Comparison of ENCODE assay signal across 11 cellular contexts in genomic region chr2:199581935-199582336, GRCh38.
DNase-seq lines count a peak whose midpoint lies in the region; ATAC-seq and TF ChIP-seq lines count a peak whose summit lies in the region.
"Had no signal": no experiment of that assay in that cellular context is flagged by ENCODE, and none has a peak within 500 bp of the region (broad histone marks: within the 10 kb centered on the region; RNA-seq: fewer than 3 reads in every experiment).

No MANE protein-coding gene starts in this region.

- DNase-seq in GM03348 (ENCODE audit: low spot score) = peak; percentile 18
- no peak for DNase-seq in SK-N-MC (ENCODE audit: low read depth, low spot score)
- no peak for DNase-seq in hepatocyte (ENCODE audit: low spot score)
- no peak for DNase-seq in sigmoid colon
- DNase-seq in T-cell = no peak
- DNase-seq in putamen (ENCODE audit: low spot score) = no peak
- no peak for DNase-seq in AG08396 (ENCODE audit: low spot score)
- DNase-seq: activated CD4-positive, alpha-beta T cell treated with anti-CD3 and anti-CD28 coated beads for 36 hours; GF-D8; NCI-H510A had no signal

- peaks cover 7 to 9% of the 10 kb centered on the region in 2 donors for H3K27me3 Mint-ChIP-seq in T-cell

- TF ChIP-seq CTCF in hepatocyte (IDR thresholded peaks at IDR 0.05; ENCODE audit: poor library complexity) (no peak), sigmoid colon (IDR thresholded peaks at IDR 0.05) (no peak)

- no peaks in the 10 kb centered on the region for H3K27me3 ChIP-seq in hepatocyte
- no peaks in the 10 kb centered on the region for H3K27me3 ChIP-seq in sigmoid colon

- H3K4me3 ChIP-seq in SK-N-MC (peak overlapping the region; percentile 64), hepatocyte (peak overlapping the region; percentile 25), sigmoid colon (peak overlapping the region; percentile 20 to 45 (median 40))

- H2AFZ ChIP-seq in hepatocyte = peak overlapping the region; percentile 34

- ATAC-seq in T-cell (replicated peaks in 1 of 4) (no peak), HG03159 (IDR thresholded peaks at IDR 0.05; ENCODE audit: unreplicated experiment) (no peak)
- ATAC-seq: activated CD4-positive, alpha-beta T cell treated with anti-CD3 and anti-CD28 coated beads for 36 hours had no signal

- H3K4me3 Mint-ChIP-seq in T-cell = no peak overlapping the region
- H3K4me3 Mint-ChIP-seq: activated CD4-positive, alpha-beta T cell treated with anti-CD3 and anti-CD28 coated beads for 36 hours had no signal

- WGBS in hepatocyte (ENCODE audit: low lambda C conversion rate, missing lambda C conversion rate) = 28% methylated on average over 9 of the region's 9 CpGs
- 53 to 77% methylated on average over 9 of the region's 9 CpGs for WGBS in sigmoid colon, 2 donors

- peak overlapping the region; percentile 63 for H3K27ac ChIP-seq in SK-N-MC
- H3K27ac ChIP-seq in hepatocyte = no peak overlapping the region
- peak overlapping the region in 3 of 4 donors; percentile 13 to 39 (median 22) for H3K27ac ChIP-seq in sigmoid colon

- CTCF ChIA-PET in T-cell (lab: Charles Lee) = interaction anchor here in 1 of 2 donors (0.6 kb wide), 1 partner anchor 18 kb away, joined by 3 read pairs; no protein-coding TSS in a partner anchor

- TF ChIP-seq POLR2A in sigmoid colon (IDR thresholded peaks at IDR 0.05) = no peak

- H3K9me2 ChIP-seq in hepatocyte (replicated peaks; ENCODE audit: insufficient read depth) = no peaks in the 10 kb centered on the region

- H4K20me1 ChIP-seq in hepatocyte (ENCODE audit: insufficient read depth, poor library complexity, severe bottlenecking) = no peaks in the 10 kb centered on the region

- H3K79me2 ChIP-seq in hepatocyte = no peaks in the 10 kb centered on the region

- H3K9me3 ChIP-seq in SK-N-MC (ENCODE audit: low read depth, low read length) = no peaks in the 10 kb centered on the region
- H3K9me3 ChIP-seq in hepatocyte (ENCODE audit: low read depth) = no peaks in the 10 kb centered on the region
- H3K9me3 ChIP-seq in sigmoid colon = no peaks in the 10 kb centered on the region

- intact Hi-C loops in sigmoid colon (cut with DNase I) = no loop called here

- no peak for TF ChIP-seq EP300 in sigmoid colon (IDR thresholded peaks at IDR 0.05)

- H3K4me1 ChIP-seq in hepatocyte (ENCODE audit: insufficient read depth) = peaks cover 5% of the 10 kb centered on the region
- peaks cover 0 to 12% (median 7%) of the 10 kb centered on the region in 4 donors for H3K4me1 ChIP-seq in sigmoid colon

- POLR2A ChIA-PET in T-cell (lab: Charles Lee) = no interaction called here

- no peaks in the 10 kb centered on the region for H3K9me3 Mint-ChIP-seq in T-cell

- peak overlapping the region; percentile 61 for H3K9ac ChIP-seq in SK-N-MC (ENCODE audit: insufficient read length)

- no peak overlapping the region for H3K27ac Mint-ChIP-seq in T-cell
- H3K27ac Mint-ChIP-seq: activated CD4-positive, alpha-beta T cell treated with anti-CD3 and anti-CD28 coated beads for 36 hours had no signal

- peaks cover 0 to 3% (median 0%) of the 10 kb centered on the region in 3 donors for H3K4me1 Mint-ChIP-seq in T-cell
- H3K4me1 Mint-ChIP-seq: activated CD4-positive, alpha-beta T cell treated with anti-CD3 and anti-CD28 coated beads for 36 hours had no signal

- no peaks in the 10 kb centered on the region for H3K36me3 Mint-ChIP-seq in T-cell

- H3K36me3 ChIP-seq in SK-N-MC (ENCODE audit: insufficient read depth, low read length) = no peaks in the 10 kb centered on the region
- no peaks in the 10 kb centered on the region for H3K36me3 ChIP-seq in hepatocyte (replicated peaks; ENCODE audit: insufficient read depth, low read depth)
- no peaks in the 10 kb centered on the region for H3K36me3 ChIP-seq in sigmoid colon

- H3K4me2 ChIP-seq in hepatocyte = peak overlapping the region; percentile 65
